ENCODE assay signal across 8 cellular contexts in genomic region chr6:36029464-36029863, GRCh38. TPM values are rescaled to one million over a fixed set of nuclear protein-coding genes. Genes with fewer than 3 reads are reported as not detected.
DNase-seq lines count a peak whose midpoint lies in the region; ATAC-seq and TF ChIP-seq lines count a peak whose summit lies in the region.

No MANE protein-coding gene starts in this region.

- peaks cover 7% of the 10 kb centered on the region; the same call in 1 of the 2 replicates for H3K27me3 Mint-ChIP-seq in WTC11 (ENCODE audit: low read depth)

- H3K27ac ChIP-seq in HL-60 (replicated peaks) (peak overlapping the region; percentile 94), stomach smooth muscle (ENCODE audit: low read length) (peak overlapping the region; percentile 88)

- POLR2A ChIA-PET in WTC11 (lab: Charles Lee), result interaction anchor here (0.5 kb wide), 1 partner anchor 260 kb away, joined by 5 read pairs; no protein-coding TSS in a partner anchor

- no peak for TF ChIP-seq CTCF in AG09309 (IDR thresholded peaks at IDR 0.05; ENCODE audit: control insufficient read depth, insufficient read depth, low read depth, low read length, missing control alignments)
- no peak for TF ChIP-seq CTCF in HL-60 (IDR thresholded peaks at IDR 0.05; ENCODE audit: insufficient read depth, low read length)
- no peak for TF ChIP-seq CTCF in WTC11 (IDR thresholded peaks at IDR 0.05)

- no peaks in the 10 kb centered on the region for H3K36me3 Mint-ChIP-seq in WTC11

- H3K4me3 Mint-ChIP-seq in WTC11, result peak overlapping the region; percentile 98

- peaks cover 56% of the 10 kb centered on the region for H3K4me1 Mint-ChIP-seq in WTC11

- H3K4me1 ChIP-seq in stomach smooth muscle (ENCODE audit: control insufficient read depth, insufficient read depth, low read length), result peaks cover 22% of the 10 kb centered on the region

- peak overlapping the region; percentile 89 to 93 for H3K9ac ChIP-seq in stomach smooth muscle (ENCODE audit: low read length in 2 of 2)

- no peak overlapping the region for H3K27ac Mint-ChIP-seq in WTC11

- DNase-seq in AG09309 (ENCODE audit: low read depth), result peak; percentile 67
- peak; percentile 49 to 69 for DNase-seq in HL-60 (ENCODE audit: low read depth in 1 of 2, low spot score in 1 of 2)
- DNase-seq in WTC11 (ENCODE audit: low spot score), result no peak
- peak; percentile 28 for DNase-seq in hepatic stellate cell (ENCODE audit: low spot score)
- no peak for DNase-seq in H7
- no peak for DNase-seq in KG1 (lab: John Stamatoyannopoulos, UW)

- H3K9me3 Mint-ChIP-seq in WTC11, result no peaks in the 10 kb centered on the region

- CTCF ChIA-PET in WTC11 (lab: Charles Lee), result interaction anchor here (1.5 to 4.0 kb wide), 2 partner anchors 66 to 94 kb away, joined by 4 to 37 read pairs; no protein-coding TSS in a partner anchor

- H3K36me3 ChIP-seq in stomach smooth muscle (ENCODE audit: control insufficient read depth in 2 of 2, insufficient read depth in 2 of 2, low read length in 2 of 2), result no peaks in the 10 kb centered on the region
- H3K36me3 ChIP-seq in H7 (replicated peaks; ENCODE audit: control insufficient read depth, insufficient read depth, low read length), result no peaks in the 10 kb centered on the region

- H3K27me3 ChIP-seq in HL-60 (ENCODE audit: insufficient read depth, poor library complexity, severe bottlenecking) (no peaks in the 10 kb centered on the region), stomach smooth muscle (ENCODE audit: control insufficient read depth in 1 of 2, insufficient read depth in 2 of 2, low read length in 2 of 2) (peaks cover 0 to 3% of the 10 kb centered on the region in 2 donors), H7 (ENCODE audit: control insufficient read depth, insufficient read depth, low read length) (peaks cover 4% of the 10 kb centered on the region)

- no peaks in the 10 kb centered on the region for H3K9me3 ChIP-seq in stomach smooth muscle (ENCODE audit: control insufficient read depth in 2 of 2, low read length in 2 of 2)

- ATAC-seq in WTC11 (no peak), GM18511 (IDR thresholded peaks at IDR 0.05; ENCODE audit: unreplicated experiment) (no peak)

- H3K4me3 ChIP-seq in AG09309 (ENCODE audit: control insufficient read depth, low read depth, low read length) (peak overlapping the region; percentile 56), HL-60 (replicated peaks; ENCODE audit: insufficient read depth, low read length) (peak overlapping the region; percentile 95), stomach smooth muscle (ENCODE audit: low read length in 2 of 2) (peak overlapping the region; percentile 85 to 99), H7 (ENCODE audit: insufficient read depth, low read depth, low read length) (no peak overlapping the region; the same call in 1 of the 2 replicates)

TF ChIP-seq in WTC11, 78 proteins besides CTCF, POLR2A, EP300 and RAD21:
- no peak for TF ChIP-seq GRHL2 (CRISPR knock-in tag; IDR thresholded peaks at IDR 0.05; ENCODE audit: insufficient replicate concordance, severe bottlenecking)
- TF ChIP-seq GABPB1 (CRISPR knock-in tag; IDR thresholded peaks at IDR 0.05), result peak; percentile 48; the same call in 1 of the 2 replicates
TF ChIP-seq in WTC11: peak in this region for 1.

RNA-seq across cellular contexts. Expression of gene MAPK14, which starts 1.9 kb away (rescaled TPM):
- 30.8 to 34.7 TPM (median 34.0 TPM) in 3 replicates for total RNA-seq in WTC11 (2021)
- total RNA-seq in H7 (2014; rRNA removed; shearing (Covaris generic)), result 34.2 and 35.8 TPM in 2 replicates

RNA-seq across cellular contexts. Expression of gene SLC26A8, which starts 5.0 kb away (rescaled TPM):
- total RNA-seq in WTC11 (2021), result 0.46 to 0.80 TPM (median 0.50 TPM) in 3 replicates
- total RNA-seq in H7 (2014; rRNA removed; shearing (Covaris generic)), result 0.03 TPM in 1 of 2 replicates, not detected in the other

Comparison
In these comparisons a context has a peak if more than half of its experiments do, and no peak if none do; other contexts are left out.
1. DNase-seq: peak in AG09309 (single experiment), HL-60 (2 of 2) and hepatic stellate cell (single experiment); none in WTC11 (single experiment), H7 (single experiment) and KG1 (single experiment).